Comparison of ENCODE assay signal across 1 cellular context in the genomic region with DNA sequence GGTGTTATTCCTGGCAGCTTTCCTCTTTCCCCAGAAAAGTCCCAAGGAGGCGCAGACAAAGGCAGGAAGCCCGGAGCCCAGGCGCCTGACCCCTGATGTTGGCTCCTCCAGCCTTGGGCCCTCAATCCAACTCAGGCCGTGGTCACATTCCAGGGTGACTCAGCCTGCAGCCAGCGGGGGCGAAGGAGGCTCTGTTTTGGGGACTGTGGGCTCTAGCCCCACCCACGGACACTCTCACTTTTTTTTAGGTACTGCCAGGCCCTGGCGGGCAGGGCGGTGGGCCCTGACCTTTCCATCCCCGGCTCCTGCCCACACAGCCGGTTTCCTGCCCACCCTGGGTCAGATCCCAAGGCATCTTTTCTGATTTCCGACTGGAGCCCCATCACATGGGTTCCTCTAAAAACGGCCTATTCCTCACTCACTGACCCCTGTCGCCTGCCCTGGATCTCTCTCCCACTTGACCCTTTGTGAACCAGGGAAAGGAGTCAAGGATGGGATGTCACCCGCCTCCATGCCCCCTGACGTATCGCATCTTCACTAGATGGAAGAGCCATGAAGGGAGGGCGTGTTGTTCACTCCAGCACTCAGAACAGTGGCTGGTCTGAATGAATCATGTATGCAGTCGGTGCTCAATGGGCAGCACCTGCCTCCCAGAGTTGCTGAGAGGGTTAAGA.
TF ChIP-seq lines count a peak whose summit lies in the region.

No MANE protein-coding gene starts in this region.

TF ChIP-seq in K562, 482 proteins besides CTCF, POLR2A, EP300 and RAD21 (continued from another document and continues in another):
- no peak for TF ChIP-seq CHD4 (IDR thresholded peaks at IDR 0.05; ENCODE audit: insufficient read depth, insufficient replicate concordance, low read depth, low read length, poor library complexity, severe bottlenecking)
- TF ChIP-seq, protein P1, sequence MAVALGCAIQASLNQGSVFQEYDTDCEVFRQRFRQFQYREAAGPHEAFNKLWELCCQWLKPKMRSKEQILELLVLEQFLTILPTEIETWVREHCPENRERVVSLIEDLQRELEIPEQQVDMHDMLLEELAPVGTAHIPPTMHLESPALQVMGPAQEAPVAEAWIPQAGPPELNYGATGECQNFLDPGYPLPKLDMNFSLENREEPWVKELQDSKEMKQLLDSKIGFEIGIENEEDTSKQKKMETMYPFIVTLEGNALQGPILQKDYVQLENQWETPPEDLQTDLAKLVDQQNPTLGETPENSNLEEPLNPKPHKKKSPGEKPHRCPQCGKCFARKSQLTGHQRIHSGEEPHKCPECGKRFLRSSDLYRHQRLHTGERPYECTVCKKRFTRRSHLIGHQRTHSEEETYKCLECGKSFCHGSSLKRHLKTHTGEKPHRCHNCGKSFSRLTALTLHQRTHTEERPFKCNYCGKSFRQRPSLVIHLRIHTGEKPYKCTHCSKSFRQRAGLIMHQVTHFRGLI (CRISPR knock-in tag; IDR thresholded peaks at IDR 0.05), result no peak
- no peak for TF ChIP-seq ZNF77 (CRISPR knock-in tag; IDR thresholded peaks at IDR 0.05)
- TF ChIP-seq TCF7 (IDR thresholded peaks at IDR 0.05; ENCODE audit: borderline replicate concordance), result no peak
- TF ChIP-seq MYNN (IDR thresholded peaks at IDR 0.05), result no peak
- no peak for TF ChIP-seq MYNN (CRISPR knock-in tag; IDR thresholded peaks at IDR 0.05)
- TF ChIP-seq, protein P2, sequence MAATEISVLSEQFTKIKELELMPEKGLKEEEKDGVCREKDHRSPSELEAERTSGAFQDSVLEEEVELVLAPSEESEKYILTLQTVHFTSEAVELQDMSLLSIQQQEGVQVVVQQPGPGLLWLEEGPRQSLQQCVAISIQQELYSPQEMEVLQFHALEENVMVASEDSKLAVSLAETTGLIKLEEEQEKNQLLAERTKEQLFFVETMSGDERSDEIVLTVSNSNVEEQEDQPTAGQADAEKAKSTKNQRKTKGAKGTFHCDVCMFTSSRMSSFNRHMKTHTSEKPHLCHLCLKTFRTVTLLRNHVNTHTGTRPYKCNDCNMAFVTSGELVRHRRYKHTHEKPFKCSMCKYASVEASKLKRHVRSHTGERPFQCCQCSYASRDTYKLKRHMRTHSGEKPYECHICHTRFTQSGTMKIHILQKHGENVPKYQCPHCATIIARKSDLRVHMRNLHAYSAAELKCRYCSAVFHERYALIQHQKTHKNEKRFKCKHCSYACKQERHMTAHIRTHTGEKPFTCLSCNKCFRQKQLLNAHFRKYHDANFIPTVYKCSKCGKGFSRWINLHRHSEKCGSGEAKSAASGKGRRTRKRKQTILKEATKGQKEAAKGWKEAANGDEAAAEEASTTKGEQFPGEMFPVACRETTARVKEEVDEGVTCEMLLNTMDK (IDR thresholded peaks at IDR 0.05; ENCODE audit: borderline replicate concordance, insufficient read depth, low read depth, low read length, poor library complexity, severe bottlenecking), result no peak
- TF ChIP-seq, protein P3, sequence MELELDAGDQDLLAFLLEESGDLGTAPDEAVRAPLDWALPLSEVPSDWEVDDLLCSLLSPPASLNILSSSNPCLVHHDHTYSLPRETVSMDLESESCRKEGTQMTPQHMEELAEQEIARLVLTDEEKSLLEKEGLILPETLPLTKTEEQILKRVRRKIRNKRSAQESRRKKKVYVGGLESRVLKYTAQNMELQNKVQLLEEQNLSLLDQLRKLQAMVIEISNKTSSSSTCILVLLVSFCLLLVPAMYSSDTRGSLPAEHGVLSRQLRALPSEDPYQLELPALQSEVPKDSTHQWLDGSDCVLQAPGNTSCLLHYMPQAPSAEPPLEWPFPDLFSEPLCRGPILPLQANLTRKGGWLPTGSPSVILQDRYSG (tag; conservative IDR thresholded peaks at IDR 0.05; ENCODE audit: low read depth), result no peak
- TF ChIP-seq ZNF551 (CRISPR knock-in tag; IDR thresholded peaks at IDR 0.05), result no peak
- TF ChIP-seq, protein P4, sequence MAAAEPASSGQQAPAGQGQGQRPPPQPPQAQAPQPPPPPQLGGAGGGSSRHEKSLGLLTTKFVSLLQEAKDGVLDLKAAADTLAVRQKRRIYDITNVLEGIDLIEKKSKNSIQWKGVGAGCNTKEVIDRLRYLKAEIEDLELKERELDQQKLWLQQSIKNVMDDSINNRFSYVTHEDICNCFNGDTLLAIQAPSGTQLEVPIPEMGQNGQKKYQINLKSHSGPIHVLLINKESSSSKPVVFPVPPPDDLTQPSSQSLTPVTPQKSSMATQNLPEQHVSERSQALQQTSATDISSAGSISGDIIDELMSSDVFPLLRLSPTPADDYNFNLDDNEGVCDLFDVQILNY (CRISPR knock-in tag; IDR thresholded peaks at IDR 0.05), result no peak
- no peak for TF ChIP-seq RCOR1 (IDR thresholded peaks at IDR 0.05; ENCODE audit: borderline replicate concordance in 1 of 2, low read depth in 2 of 2, low read length in 2 of 2)
- TF ChIP-seq ESRRA (IDR thresholded peaks at IDR 0.05; ENCODE audit: borderline replicate concordance, low read depth), result no peak
- TF ChIP-seq PURB (CRISPR knock-in tag; IDR thresholded peaks at IDR 0.05; ENCODE audit: low read depth), result no peak
- no peak for TF ChIP-seq C11orf30 (IDR thresholded peaks at IDR 0.05; ENCODE audit: low read depth)
- no peak for TF ChIP-seq ZNF764 (CRISPR knock-in tag; IDR thresholded peaks at IDR 0.05; ENCODE audit: low read depth)
- TF ChIP-seq, protein P5, sequence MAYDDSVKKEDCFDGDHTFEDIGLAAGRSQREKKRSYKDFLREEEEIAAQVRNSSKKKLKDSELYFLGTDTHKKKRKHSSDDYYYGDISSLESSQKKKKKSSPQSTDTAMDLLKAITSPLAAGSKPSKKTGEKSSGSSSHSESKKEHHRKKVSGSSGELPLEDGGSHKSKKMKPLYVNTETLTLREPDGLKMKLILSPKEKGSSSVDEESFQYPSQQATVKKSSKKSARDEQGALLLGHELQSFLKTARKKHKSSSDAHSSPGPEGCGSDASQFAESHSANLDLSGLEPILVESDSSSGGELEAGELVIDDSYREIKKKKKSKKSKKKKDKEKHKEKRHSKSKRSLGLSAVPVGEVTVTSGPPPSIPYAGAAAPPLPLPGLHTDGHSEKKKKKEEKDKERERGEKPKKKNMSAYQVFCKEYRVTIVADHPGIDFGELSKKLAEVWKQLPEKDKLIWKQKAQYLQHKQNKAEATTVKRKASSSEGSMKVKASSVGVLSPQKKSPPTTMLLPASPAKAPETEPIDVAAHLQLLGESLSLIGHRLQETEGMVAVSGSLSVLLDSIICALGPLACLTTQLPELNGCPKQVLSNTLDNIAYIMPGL (CRISPR knock-in tag; IDR thresholded peaks at IDR 0.05), result no peak
- TF ChIP-seq SMAD4 (CRISPR knock-in tag; conservative IDR thresholded peaks at IDR 0.05), result no peak
- no peak for TF ChIP-seq CAMTA2 (CRISPR knock-in tag; conservative IDR thresholded peaks at IDR 0.05)
- TF ChIP-seq FIP1L1 (IDR thresholded peaks at IDR 0.05; ENCODE audit: low read depth, low read length, poor library complexity, severe bottlenecking), result no peak
- TF ChIP-seq HNRNPUL1 (IDR thresholded peaks at IDR 0.05; ENCODE audit: low read length), result no peak
- peak; percentile 37; the same call in 1 of the 2 replicates for TF ChIP-seq FOSL1 (tag; conservative IDR thresholded peaks at IDR 0.05)
- TF ChIP-seq MEF2D (tag; conservative IDR thresholded peaks at IDR 0.05; ENCODE audit: low read depth), result no peak
- no peak for TF ChIP-seq ZNF354B (CRISPR knock-in tag; IDR thresholded peaks at IDR 0.05)
- TF ChIP-seq PRMT5 (CRISPR knock-in tag; IDR thresholded peaks at IDR 0.05), result no peak
- TF ChIP-seq ZNF444 (CRISPR knock-in tag; IDR thresholded peaks at IDR 0.05), result no peak
- no peak for TF ChIP-seq PML (IDR thresholded peaks at IDR 0.05; ENCODE audit: low read length)
- TF ChIP-seq HEY1 (CRISPR knock-in tag; IDR thresholded peaks at IDR 0.05; ENCODE audit: borderline replicate concordance), result no peak
- no peak for TF ChIP-seq POLR2AphosphoS5 (IDR thresholded peaks at IDR 0.05; ENCODE audit: control insufficient read depth, insufficient read depth, low read depth, low read length)
- no peak for TF ChIP-seq ZNF224 (CRISPR knock-in tag; IDR thresholded peaks at IDR 0.05)
- no peak for TF ChIP-seq MTA2 (IDR thresholded peaks at IDR 0.05; ENCODE audit: low read depth)
- no peak for TF ChIP-seq MCM3 (IDR thresholded peaks at IDR 0.05)
- no peak for TF ChIP-seq HMG20A (CRISPR knock-in tag; conservative IDR thresholded peaks at IDR 0.05)
- TF ChIP-seq, protein P6, sequence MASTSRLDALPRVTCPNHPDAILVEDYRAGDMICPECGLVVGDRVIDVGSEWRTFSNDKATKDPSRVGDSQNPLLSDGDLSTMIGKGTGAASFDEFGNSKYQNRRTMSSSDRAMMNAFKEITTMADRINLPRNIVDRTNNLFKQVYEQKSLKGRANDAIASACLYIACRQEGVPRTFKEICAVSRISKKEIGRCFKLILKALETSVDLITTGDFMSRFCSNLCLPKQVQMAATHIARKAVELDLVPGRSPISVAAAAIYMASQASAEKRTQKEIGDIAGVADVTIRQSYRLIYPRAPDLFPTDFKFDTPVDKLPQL (IDR thresholded peaks at IDR 0.05; ENCODE audit: extremely low read depth, insufficient read length), result no peak
- no peak for TF ChIP-seq PHF8 (IDR thresholded peaks at IDR 0.05; ENCODE audit: borderline replicate concordance, low read length)
- TF ChIP-seq ARID1B (IDR thresholded peaks at IDR 0.05), result no peak
- TF ChIP-seq, protein P7, sequence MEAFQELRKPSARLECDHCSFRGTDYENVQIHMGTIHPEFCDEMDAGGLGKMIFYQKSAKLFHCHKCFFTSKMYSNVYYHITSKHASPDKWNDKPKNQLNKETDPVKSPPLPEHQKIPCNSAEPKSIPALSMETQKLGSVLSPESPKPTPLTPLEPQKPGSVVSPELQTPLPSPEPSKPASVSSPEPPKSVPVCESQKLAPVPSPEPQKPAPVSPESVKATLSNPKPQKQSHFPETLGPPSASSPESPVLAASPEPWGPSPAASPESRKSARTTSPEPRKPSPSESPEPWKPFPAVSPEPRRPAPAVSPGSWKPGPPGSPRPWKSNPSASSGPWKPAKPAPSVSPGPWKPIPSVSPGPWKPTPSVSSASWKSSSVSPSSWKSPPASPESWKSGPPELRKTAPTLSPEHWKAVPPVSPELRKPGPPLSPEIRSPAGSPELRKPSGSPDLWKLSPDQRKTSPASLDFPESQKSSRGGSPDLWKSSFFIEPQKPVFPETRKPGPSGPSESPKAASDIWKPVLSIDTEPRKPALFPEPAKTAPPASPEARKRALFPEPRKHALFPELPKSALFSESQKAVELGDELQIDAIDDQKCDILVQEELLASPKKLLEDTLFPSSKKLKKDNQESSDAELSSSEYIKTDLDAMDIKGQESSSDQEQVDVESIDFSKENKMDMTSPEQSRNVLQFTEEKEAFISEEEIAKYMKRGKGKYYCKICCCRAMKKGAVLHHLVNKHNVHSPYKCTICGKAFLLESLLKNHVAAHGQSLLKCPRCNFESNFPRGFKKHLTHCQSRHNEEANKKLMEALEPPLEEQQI (IDR thresholded peaks at IDR 0.05), result no peak
- TF ChIP-seq BCL6 (CRISPR knock-in tag; IDR thresholded peaks at IDR 0.05), result no peak
- TF ChIP-seq NFE2L1 (tag; IDR thresholded peaks at IDR 0.05; ENCODE audit: borderline replicate concordance, low read depth), result no peak
- TF ChIP-seq, protein P8, sequence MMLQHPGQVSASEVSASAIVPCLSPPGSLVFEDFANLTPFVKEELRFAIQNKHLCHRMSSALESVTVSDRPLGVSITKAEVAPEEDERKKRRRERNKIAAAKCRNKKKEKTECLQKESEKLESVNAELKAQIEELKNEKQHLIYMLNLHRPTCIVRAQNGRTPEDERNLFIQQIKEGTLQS (IDR thresholded peaks at IDR 0.05), result peak; percentile 30; the same call in 1 of the 2 replicates
- TF ChIP-seq, protein P8 (CRISPR knock-in tag; conservative IDR thresholded peaks at IDR 0.05), result no peak
- TF ChIP-seq, protein P9, sequence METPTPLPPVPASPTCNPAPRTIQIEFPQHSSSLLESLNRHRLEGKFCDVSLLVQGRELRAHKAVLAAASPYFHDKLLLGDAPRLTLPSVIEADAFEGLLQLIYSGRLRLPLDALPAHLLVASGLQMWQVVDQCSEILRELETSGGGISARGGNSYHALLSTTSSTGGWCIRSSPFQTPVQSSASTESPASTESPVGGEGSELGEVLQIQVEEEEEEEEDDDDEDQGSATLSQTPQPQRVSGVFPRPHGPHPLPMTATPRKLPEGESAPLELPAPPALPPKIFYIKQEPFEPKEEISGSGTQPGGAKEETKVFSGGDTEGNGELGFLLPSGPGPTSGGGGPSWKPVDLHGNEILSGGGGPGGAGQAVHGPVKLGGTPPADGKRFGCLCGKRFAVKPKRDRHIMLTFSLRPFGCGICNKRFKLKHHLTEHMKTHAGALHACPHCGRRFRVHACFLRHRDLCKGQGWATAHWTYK (CRISPR knock-in tag; IDR thresholded peaks at IDR 0.05), result no peak
- peak; percentile 89 for TF ChIP-seq EGR1 (conservative IDR thresholded peaks at IDR 0.05)
- TF ChIP-seq, protein P10, sequence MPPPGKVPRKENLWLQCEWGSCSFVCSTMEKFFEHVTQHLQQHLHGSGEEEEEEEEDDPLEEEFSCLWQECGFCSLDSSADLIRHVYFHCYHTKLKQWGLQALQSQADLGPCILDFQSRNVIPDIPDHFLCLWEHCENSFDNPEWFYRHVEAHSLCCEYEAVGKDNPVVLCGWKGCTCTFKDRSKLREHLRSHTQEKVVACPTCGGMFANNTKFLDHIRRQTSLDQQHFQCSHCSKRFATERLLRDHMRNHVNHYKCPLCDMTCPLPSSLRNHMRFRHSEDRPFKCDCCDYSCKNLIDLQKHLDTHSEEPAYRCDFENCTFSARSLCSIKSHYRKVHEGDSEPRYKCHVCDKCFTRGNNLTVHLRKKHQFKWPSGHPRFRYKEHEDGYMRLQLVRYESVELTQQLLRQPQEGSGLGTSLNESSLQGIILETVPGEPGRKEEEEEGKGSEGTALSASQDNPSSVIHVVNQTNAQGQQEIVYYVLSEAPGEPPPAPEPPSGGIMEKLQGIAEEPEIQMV (tag; conservative IDR thresholded peaks at IDR 0.05; ENCODE audit: low read depth), result no peak
- TF ChIP-seq TEAD4 (IDR thresholded peaks at IDR 0.05; ENCODE audit: low read length), result 0 out of 2 replicates have a peak, but pooled peaks have one; percentile 21
- TF ChIP-seq TEAD4 (CRISPR knock-in tag; IDR thresholded peaks at IDR 0.05; ENCODE audit: borderline replicate concordance), result no peak
- TF ChIP-seq XRCC3 (IDR thresholded peaks at IDR 0.05), result no peak
- TF ChIP-seq, protein P11, sequence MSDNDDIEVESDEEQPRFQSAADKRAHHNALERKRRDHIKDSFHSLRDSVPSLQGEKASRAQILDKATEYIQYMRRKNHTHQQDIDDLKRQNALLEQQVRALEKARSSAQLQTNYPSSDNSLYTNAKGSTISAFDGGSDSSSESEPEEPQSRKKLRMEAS (CRISPR knock-in tag; IDR thresholded peaks at IDR 0.05), result 0 out of 2 replicates have a peak, but pooled peaks have one; percentile 22
